24 cellular contexts compared by ENCODE assay signal in genomic region chr5:139854953-139855352, GRCh38. TPM values are rescaled to one million over a fixed set of nuclear protein-coding genes. Genes with fewer than 3 reads are reported as not detected.
A peak's percentile ranks its signal among the peaks of the same experiment; 100 is the strongest.
DNase-seq lines count a peak whose midpoint lies in the region; ATAC-seq, FAIRE-seq and TF ChIP-seq lines count a peak whose summit lies in the region.
"Had no signal": no experiment of that assay in that cellular context is flagged by ENCODE, and none has a peak within 500 bp of the region (broad histone marks: within the 10 kb centered on the region; RNA-seq: fewer than 3 reads in every experiment).

No MANE protein-coding gene starts in this region.

- TF ChIP-seq POLR2A in vagina (IDR thresholded peaks at IDR 0.05) (no peak), GM18505 (IDR thresholded peaks at IDR 0.05; ENCODE audit: borderline replicate concordance, extremely low read depth, insufficient read depth, insufficient read length) (no peak)

- no peak for ATAC-seq in activated CD4-positive, CD25-positive, alpha-beta regulatory T cell treated with anti-CD3 and anti-CD28 coated beads, Interleukin-2, amount 50 U/mL, for 24 hours
- no peak for ATAC-seq in psoas muscle
- ATAC-seq in GM18505 (IDR thresholded peaks at IDR 0.05; ENCODE audit: unreplicated experiment): no peak
- ATAC-seq: GM12878, GM23338, HCT116 had no signal

- no peak overlapping the region for H3K9ac ChIP-seq in kidney (ENCODE audit: low read length in 2 of 2)
- H3K9ac ChIP-seq: BLaER1 had no signal

- no peaks in the 10 kb centered on the region for H3K27me3 ChIP-seq in vagina
- no peaks in the 10 kb centered on the region for H3K27me3 ChIP-seq in psoas muscle (ENCODE audit: insufficient read depth in 3 of 3, low read length in 2 of 3)
- H3K27me3 ChIP-seq: BLaER1 had no signal

- H3K27ac ChIP-seq in kidney (ENCODE audit: low read depth in 2 of 2, low read length in 2 of 2) (no peak overlapping the region), vagina (no peak overlapping the region), psoas muscle (no peak overlapping the region)
- H3K27ac ChIP-seq: 22Rv1, BLaER1, C4-2B had no signal

- no peak for FAIRE-seq in kidney (lab: Jason Lieb, UNC)
- FAIRE-seq: A204.1, D721Med, GM12878, GM18507 had no signal

- H3K4me3 ChIP-seq in kidney (ENCODE audit: low read length in 2 of 2) (no peak overlapping the region), vagina (no peak overlapping the region), psoas muscle (no peak overlapping the region)
- H3K4me3 ChIP-seq: BLaER1, GM12878, GM23338 had no signal

- DNase-seq in activated CD4-positive, CD25-positive, alpha-beta regulatory T cell treated with anti-CD3 and anti-CD28 coated beads, Interleukin-2, amount 50 U/mL, for 72 hours: peak; percentile 24
- peak; percentile 19 for DNase-seq in kidney
- DNase-seq in posterior vena cava (ENCODE audit: low spot score): peak; percentile 45
- DNase-seq in vagina (ENCODE audit: extremely low spot score in 2 of 2): no peak
- DNase-seq in psoas muscle: no peak
- DNase-seq: CD4-positive, alpha-beta T cell; CD8-positive, alpha-beta memory T cell; DMS 273 treated with DMSO at 0.1 percent for 48 hours; DMS79; EL; GDM1; H9 had no signal

- H3K4me1 ChIP-seq in kidney (ENCODE audit: control insufficient read depth in 1 of 2, insufficient read depth in 1 of 2, low read depth in 1 of 2, low read length in 2 of 2) (no peaks in the 10 kb centered on the region), vagina (no peaks in the 10 kb centered on the region), psoas muscle (no peaks in the 10 kb centered on the region)
- H3K4me1 ChIP-seq: BLaER1 had no signal

- TF ChIP-seq CTCF in kidney (IDR thresholded peaks at IDR 0.05; ENCODE audit: borderline replicate concordance, extremely low read depth, insufficient read depth) (no peak), vagina (IDR thresholded peaks at IDR 0.05) (no peak), psoas muscle (IDR thresholded peaks at IDR 0.05) (no peak)

- H3K9me3 ChIP-seq in kidney (ENCODE audit: control insufficient read depth in 1 of 2, low read length in 2 of 2) (no peaks in the 10 kb centered on the region), vagina (no peaks in the 10 kb centered on the region), psoas muscle (no peaks in the 10 kb centered on the region)
- H3K9me3 ChIP-seq: BLaER1 had no signal

- intact Hi-C loops in kidney (cut with DNase I): no loop called here
- intact Hi-C loops in posterior vena cava (cut with DNase I): no loop called here
- intact Hi-C loops in vagina (cut with DNase I): no loop called here
- intact Hi-C loops in psoas muscle (cut with DNase I): no loop called here

- 94 to 99% (median 98%) methylated on average over 5 of the region's 5 CpGs for WGBS in psoas muscle, 3 donors

- H3K36me3 ChIP-seq in kidney (ENCODE audit: control insufficient read depth in 1 of 2, insufficient read depth in 2 of 2, low read length in 2 of 2) (peaks cover 0 to 5% of the 10 kb centered on the region in 2 donors), vagina (peaks cover 0 to 9% of the 10 kb centered on the region in 2 donors), psoas muscle (ENCODE audit: insufficient read depth in 1 of 2, low read depth in 1 of 2) (peaks cover 0 to 47% of the 10 kb centered on the region in 2 donors)
- H3K36me3 ChIP-seq: BLaER1 had no signal

RNA-seq across cellular contexts. Expression of gene PSD2, which starts 59.3 kb away (rescaled TPM):
- 0.13 TPM for total RNA-seq in kidney
- polyA plus RNA-seq in kidney (ENCODE audit: insufficient read depth, low read depth, low replicate concordance): 0.09 TPM
- total RNA-seq in posterior vena cava: under 1 TPM; 0.14 TPM
- 0.25 TPM for total RNA-seq in vagina
- under 1 TPM in 2 of 4 donors, not detected in 2; 0.04 to 0.37 TPM for total RNA-seq in psoas muscle
- polyA plus RNA-seq in psoas muscle: under 1 TPM; 0.01 to 0.04 (median 0.03) TPM
- total RNA-seq: CD8-positive, alpha-beta memory T cell; GM12878 had no signal
- polyA plus RNA-seq: AG04450 had no signal

Comparison
In these comparisons a context has a peak if more than half of its experiments do, and no peak if none do; other contexts are left out.
1. DNase-seq: peak in activated CD4-positive, CD25-positive, alpha-beta regulatory T cell treated with anti-CD3 and anti-CD28 coated beads, Interleukin-2, amount 50 U/mL, for 72 hours (single experiment), kidney (single experiment) and posterior vena cava (single experiment); none in vagina (0 of 2) and psoas muscle (0 of 2).